Comparison of ENCODE assay signal across 9 cellular contexts in genomic region chr17:36089888-36090836, GRCh38. TPM values are rescaled to one million over a fixed set of nuclear protein-coding genes. Genes with fewer than 3 reads are reported as not detected.
DNase-seq lines count a peak whose midpoint lies in the region; ATAC-seq and TF ChIP-seq lines count a peak whose summit lies in the region.
"Had no signal": no experiment of that assay in that cellular context is flagged by ENCODE, and none has a peak within 500 bp of the region (broad histone marks: within the 10 kb centered on the region; RNA-seq: fewer than 3 reads in every experiment).

Gene CCL3 (minus strand): TSS chr17:36090143. CDS start chr17:36090058, 85 bp downstream.

- H3K27me3 ChIP-seq in GM23248 (replicated peaks; ENCODE audit: insufficient read depth) (no peaks in the 10 kb centered on the region; the same call in 1 of the 2 replicates), MM.1S (replicated peaks; ENCODE audit: insufficient read depth, low read length) (no peaks in the 10 kb centered on the region), foreskin keratinocyte (no peaks in the 10 kb centered on the region), smooth muscle cell (ENCODE audit: low read depth) (peaks cover 5% of the 10 kb centered on the region)

- H3K4me2 ChIP-seq in GM23248 (ENCODE audit: unreplicated experiment) (no peak within 1 kb of the TSS), MM.1S (ENCODE audit: low read depth, low read length) (peak within 1 kb of the TSS; percentile 73), smooth muscle cell (no peak within 1 kb of the TSS)

- H3K4me1 ChIP-seq in GM23248 (ENCODE audit: insufficient read depth) (no peaks in the 10 kb centered on the region), MM.1S (ENCODE audit: low read length) (peaks cover 64% of the 10 kb centered on the region), foreskin keratinocyte (no peaks in the 10 kb centered on the region), smooth muscle cell (ENCODE audit: low read depth) (no peaks in the 10 kb centered on the region)

- H4K20me1 ChIP-seq in GM23248 (ENCODE audit: insufficient read depth) (no peaks in the 10 kb centered on the region), MM.1S (ENCODE audit: insufficient read depth, low read length) (no peaks in the 10 kb centered on the region), smooth muscle cell (ENCODE audit: low read depth) (no peaks in the 10 kb centered on the region)

- H3K27me3 Mint-ChIP-seq in stimulated activated naive CD8-positive, alpha-beta T cell treated with anti-CD3 and anti-CD28 coated beads, Interleukin-15, amount 100 ng/mL, for 72 hours, result peaks cover 14% of the 10 kb centered on the region
- peaks cover 77% of the 10 kb centered on the region for H3K27me3 Mint-ChIP-seq in Calu3 (ENCODE audit: unreplicated experiment)

- no peaks in the 10 kb centered on the region for H3K9me3 ChIP-seq in GM23248 (ENCODE audit: low read depth)
- no peaks in the 10 kb centered on the region for H3K9me3 ChIP-seq in MM.1S (replicated peaks; ENCODE audit: insufficient read depth, low read length)
- H3K9me3 ChIP-seq in smooth muscle cell (replicated peaks; ENCODE audit: low read depth), result no peaks in the 10 kb centered on the region

- peak; percentile 39 for ATAC-seq in foreskin keratinocyte
- ATAC-seq in stimulated activated naive CD8-positive, alpha-beta T cell treated with anti-CD3 and anti-CD28 coated beads, Interleukin-15, amount 100 ng/mL, for 72 hours, result peak; percentile 91

- TF ChIP-seq CTCF in MM.1S (IDR thresholded peaks at IDR 0.05; ENCODE audit: low read length) (no peak), foreskin keratinocyte (conservative IDR thresholded peaks at IDR 0.05) (no peak), Calu3 (IDR thresholded peaks at IDR 0.05; ENCODE audit: unreplicated experiment) (no peak), smooth muscle cell (IDR thresholded peaks at IDR 0.05; ENCODE audit: borderline replicate concordance, insufficient read depth, poor library complexity, severe bottlenecking) (no peak)

- no peaks in the 10 kb centered on the region for H3K36me3 Mint-ChIP-seq in Calu3 (ENCODE audit: insufficient read depth, unreplicated experiment)

- no peak within 1 kb of the TSS for H3K27ac ChIP-seq in GM23248
- H3K27ac ChIP-seq in MM.1S (ENCODE audit: low read length), result peak within 1 kb of the TSS; percentile 99
- no peak within 1 kb of the TSS for H3K27ac ChIP-seq in foreskin keratinocyte
- no peak within 1 kb of the TSS for H3K27ac ChIP-seq in smooth muscle cell (ENCODE audit: low read depth)

- TF ChIP-seq POLR2A in GM18526 (IDR thresholded peaks at IDR 0.05; ENCODE audit: extremely low read depth, insufficient read length), result peak; percentile 91

- H3K9me2 ChIP-seq in GM23248 (ENCODE audit: insufficient read depth) (no peaks in the 10 kb centered on the region; the same call in 1 of the 2 replicates), MM.1S (replicated peaks; ENCODE audit: insufficient read depth, low read length) (no peaks in the 10 kb centered on the region)

- no TSS peak for BruUV-seq in Calu3 (replicated peaks; lab: Mats Ljungman, UMichigan)

- H3K27ac Mint-ChIP-seq in stimulated activated naive CD8-positive, alpha-beta T cell treated with anti-CD3 and anti-CD28 coated beads, Interleukin-15, amount 100 ng/mL, for 72 hours, result peak within 1 kb of the TSS; percentile 82 to 97
- H3K27ac Mint-ChIP-seq in Calu3 (ENCODE audit: unreplicated experiment), result no peak within 1 kb of the TSS

- H3K36me3 ChIP-seq in GM23248 (ENCODE audit: low read depth) (no peaks in the 10 kb centered on the region), MM.1S (replicated peaks; ENCODE audit: insufficient read depth, low read length) (no peaks in the 10 kb centered on the region), smooth muscle cell (ENCODE audit: low read depth) (no peaks in the 10 kb centered on the region)

- H3K79me2 ChIP-seq in GM23248 (ENCODE audit: insufficient read depth) (no peaks in the 10 kb centered on the region), MM.1S (ENCODE audit: low read length) (no peaks in the 10 kb centered on the region), smooth muscle cell (ENCODE audit: low read depth) (no peaks in the 10 kb centered on the region)

- CTCF ChIA-PET in Calu3 (lab: Charles Lee), result no interaction called here

- WGBS in GM23248 (ENCODE audit: low coverage in 1 of 2, low lambda C conversion rate in 2 of 2, missing lambda C conversion rate in 2 of 2), 2 experiments, result 25 to 28% methylated on average over 9 of the region's 9 CpGs
- WGBS in smooth muscle cell (ENCODE audit: low lambda C conversion rate), result 79% methylated on average over 9 of the region's 9 CpGs

- H3K9ac ChIP-seq in GM23248 (no peak within 1 kb of the TSS), MM.1S (ENCODE audit: low read length) (peak within 1 kb of the TSS; percentile 79), smooth muscle cell (ENCODE audit: low read depth) (no peak within 1 kb of the TSS)

- peak within 1 kb of the TSS; percentile 47 to 85 for H3K4me3 Mint-ChIP-seq in stimulated activated naive CD8-positive, alpha-beta T cell treated with anti-CD3 and anti-CD28 coated beads, Interleukin-15, amount 100 ng/mL, for 72 hours
- H3K4me3 Mint-ChIP-seq in Calu3 (ENCODE audit: low read depth, unreplicated experiment), result no peak within 1 kb of the TSS

- no peaks in the 10 kb centered on the region for H3K9me3 Mint-ChIP-seq in stimulated activated naive CD8-positive, alpha-beta T cell treated with anti-CD3 and anti-CD28 coated beads, Interleukin-15, amount 100 ng/mL, for 72 hours
- no peaks in the 10 kb centered on the region for H3K9me3 Mint-ChIP-seq in Calu3 (ENCODE audit: low read depth, unreplicated experiment)

- H3K4me3 ChIP-seq in GM23248, result no peak within 1 kb of the TSS
- peak within 1 kb of the TSS; percentile 42 for H3K4me3 ChIP-seq in MM.1S (ENCODE audit: low read length)
- no peak within 1 kb of the TSS for H3K4me3 ChIP-seq in smooth muscle cell

- H2AFZ ChIP-seq in GM23248, result no peak within 1 kb of the TSS
- no peak within 1 kb of the TSS for H2AFZ ChIP-seq in MM.1S (ENCODE audit: low read length)
- no peak within 1 kb of the TSS for H2AFZ ChIP-seq in smooth muscle cell (ENCODE audit: low read depth)

- H3K4me1 Mint-ChIP-seq in stimulated activated naive CD8-positive, alpha-beta T cell treated with anti-CD3 and anti-CD28 coated beads, Interleukin-15, amount 100 ng/mL, for 72 hours, result peaks cover 77% of the 10 kb centered on the region
- H3K4me1 Mint-ChIP-seq in Calu3 (ENCODE audit: low read depth, unreplicated experiment), result no peaks in the 10 kb centered on the region

- DNase-seq in GM23248 (peak; percentile 6), MM.1S (peak; percentile 94), foreskin keratinocyte (peak in 1 of 2 donors; percentile 15), Calu3 (no peak), NCI-H524 treated with DMSO at 0.1 percent for 48 hours (lab: John Stamatoyannopoulos, UW) (no peak), smooth muscle cell (lab: John Stamatoyannopoulos, UW; ENCODE audit: unreplicated experiment) (no peak)
- DNase-seq in stimulated activated naive CD8-positive, alpha-beta T cell treated with anti-CD3 and anti-CD28 coated beads, Interleukin-15, amount 100 ng/mL, for 72 hours, result peak; percentile 56 to 71

- in situ Hi-C loops in GM23248 (cut with MboI), result no loop called here

- H3F3A ChIP-seq in GM23248 (ENCODE audit: insufficient read depth) (no peaks in the 10 kb centered on the region), MM.1S (ENCODE audit: insufficient read depth, low read length) (peaks cover 71% of the 10 kb centered on the region), smooth muscle cell (ENCODE audit: low read depth) (no peaks in the 10 kb centered on the region)

- intact Hi-C loops in Calu3 (cut with micrococcal nuclease; ENCODE audit: unreplicated experiment), result no loop called here

RNA-seq across cellular contexts. Expression of gene CCL3, which starts in this region (rescaled TPM):
- total RNA-seq in GM23248 (2014; rRNA removed; shearing (Covaris generic)), result not detected in 2 replicates
- polyA plus RNA-seq in GM23248 (2016; fragmentation: Nextera tagmentation; extraction: Ambion mirVana), result not detected in 2 replicates
- not detected in 2 replicates for total RNA-seq in foreskin keratinocyte
- polyA plus RNA-seq in foreskin keratinocyte, result not detected in 2 replicates
- not detected in 2 replicates for total RNA-seq in Calu3 (2022)
- total RNA-seq in smooth muscle cell, result 1.3 and 4.8 TPM in 2 replicates
- polyA plus RNA-seq in smooth muscle cell, result 0.63 and 6.7 TPM in 2 replicates
- total RNA-seq: glomerular endothelial cell had no signal

Comparison
In these comparisons a context has a peak if more than half of its experiments do, and no peak if none do; other contexts are left out.
1. Peak in DNase-seq in GM23248; RNA of the gene not detected or under 1 TPM.
2. Peak in ATAC-seq in foreskin keratinocyte; RNA of the gene not detected or under 1 TPM.
3. DNase-seq: peak in MM.1S (single experiment) and stimulated activated naive CD8-positive, alpha-beta T cell treated with anti-CD3 and anti-CD28 coated beads, Interleukin-15, amount 100 ng/mL, for 72 hours (2 of 2); none in Calu3 (single experiment), NCI-H524 treated with DMSO at 0.1 percent for 48 hours (single experiment) and smooth muscle cell (single experiment).